9 cellular contexts compared by ENCODE assay signal in the genomic region with DNA sequence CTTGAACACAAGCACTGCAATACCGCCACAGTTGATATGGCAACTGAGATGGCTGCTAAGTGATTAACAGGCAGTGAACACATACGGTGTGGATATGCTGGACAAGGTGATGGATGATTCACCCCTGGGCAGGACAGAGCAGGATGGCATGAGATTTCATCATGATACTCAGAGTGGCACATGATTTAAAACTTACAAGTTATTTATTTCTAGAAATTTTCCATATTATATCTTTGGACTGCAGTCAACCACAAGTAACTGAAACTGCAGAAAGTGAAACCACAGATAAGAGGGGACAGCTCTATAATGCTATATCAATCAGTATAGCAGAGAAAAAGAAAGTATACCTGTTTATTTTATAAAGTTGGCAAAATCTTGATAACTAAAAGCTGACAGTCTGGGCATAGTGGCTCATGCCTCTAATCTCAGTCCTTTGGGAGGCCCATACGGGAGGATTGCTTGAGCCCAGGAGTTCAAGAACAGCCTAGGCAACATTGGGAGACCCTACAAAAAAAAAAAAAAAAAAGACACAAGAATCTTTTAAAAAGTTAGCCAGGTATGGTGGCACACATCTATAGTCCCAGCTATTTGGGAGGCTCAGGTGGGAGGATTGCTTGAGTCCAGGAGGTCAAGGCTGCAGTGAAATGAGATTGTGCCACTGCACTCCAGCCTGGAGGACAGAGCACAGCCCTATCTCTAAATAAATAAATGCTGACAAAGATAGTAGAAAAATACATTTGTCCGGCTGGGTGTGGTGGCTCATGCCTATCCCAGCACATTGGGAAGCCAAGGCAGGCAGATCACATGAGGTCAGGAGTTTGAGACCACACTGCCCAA. TPM values are rescaled to one million over a fixed set of nuclear protein-coding genes. Genes with fewer than 3 reads are reported as not detected.
DNase-seq lines count a peak whose midpoint lies in the region; ATAC-seq, FAIRE-seq and TF ChIP-seq lines count a peak whose summit lies in the region.
"Had no signal": no experiment of that assay in that cellular context is flagged by ENCODE, and none has a peak within 500 bp of the region (broad histone marks: within the 10 kb centered on the region; RNA-seq: fewer than 3 reads in every experiment).

No MANE protein-coding gene starts in this region.

- H3K4me3 ChIP-seq in GM12878: peak overlapping the region; percentile 48; the same call in 1 of the 2 replicates

- CTCF ChIA-PET in GM12878 (lab: Yijun Ruan, JAX): interaction anchor here (0.7 to 1.6 kb wide), 3 partner anchors 19 to 185 kb away, joined by 3 to 5 read pairs (median 5); no protein-coding TSS in a partner anchor

- no peak for TF ChIP-seq EP300 in GM12878 (IDR thresholded peaks at IDR 0.05; ENCODE audit: borderline replicate concordance in 1 of 2, control insufficient read depth in 1 of 2, low read depth in 2 of 2, low read length in 2 of 2)

- WGBS in GM12878 (ENCODE audit: insufficient coverage, insufficient replicate concordance, low lambda C conversion rate, missing lambda C conversion rate): 54% methylated on average over 4 of the region's 4 CpGs

- in situ Hi-C loops in GM12878 (cut with MboI): no loop called here

- SMC1A ChIA-PET in GM12878 (lab: Charles Lee; ENCODE audit: uncharacterized antibody, unreplicated experiment): interaction anchor here (0.6 to 1.9 kb wide), 11 partner anchors 9 to 185 kb away, joined by 3 to 7 read pairs (median 3); no protein-coding TSS in a partner anchor

- RAD21 ChIA-PET in GM12878 (lab: Charles Lee; ENCODE audit: unreplicated experiment): interaction anchor here (0.7 to 1.3 kb wide), 5 partner anchors 19 to 459 kb away, joined by 3 to 5 read pairs (median 3); no protein-coding TSS in a partner anchor

- TF ChIP-seq CTCF in GM12878 (IDR thresholded peaks at IDR 0.05 in 2 of 3, conservative IDR thresholded peaks at IDR 0.05 in 1 of 3; ENCODE audit: control insufficient read depth in 2 of 3, extremely low read depth in 1 of 3, insufficient read depth in 1 of 3, low read depth in 3 of 3, low read length in 3 of 3): no peak

- DNase-seq in DMS 273 (lab: John Stamatoyannopoulos, UW; ENCODE audit: unreplicated experiment): peak; percentile 24
- no peak for DNase-seq in DMS 273 treated with DMSO at 0.1 percent for 48 hours (lab: John Stamatoyannopoulos, UW)
- DNase-seq in MV-4-11 (lab: John Stamatoyannopoulos, UW): peak; percentile 83
- DNase-seq in GM12878 (ENCODE audit: low read depth, low spot score): no peak
- DNase-seq in renal cortical epithelial cell (ENCODE audit: low read depth): peak; percentile 95
- DNase-seq in pons (ENCODE audit: low spot score): no peak
- no peak for DNase-seq in retina

- peaks cover 2% of the 10 kb centered on the region for H3K79me2 ChIP-seq in GM12878 (ENCODE audit: control insufficient read depth, insufficient read depth, low read length)

- H3K4me2 ChIP-seq in GM12878 (ENCODE audit: control insufficient read depth, insufficient read depth): peak overlapping the region; percentile 23

- no peaks in the 10 kb centered on the region for H3K9me3 ChIP-seq in GM12878 (replicated peaks; ENCODE audit: control insufficient read depth, insufficient read depth, low read length)

- intact Hi-C loops in GM12878 (cut with micrococcal nuclease; ENCODE audit: unreplicated experiment): loop anchor here (5.0 kb wide), 1 partner anchor 100 kb away; no protein-coding TSS in a partner anchor

- H3K4me1 ChIP-seq in GM12878 (ENCODE audit: control insufficient read depth, insufficient read depth, low read length): peaks cover 7% of the 10 kb centered on the region

- H2AFZ ChIP-seq in GM12878 (ENCODE audit: control insufficient read depth, low read depth, low read length): no peak overlapping the region

- FAIRE-seq in GM12878 (lab: Jason Lieb, UNC): no peak

- TF ChIP-seq POLR2A in GM12878 (IDR thresholded peaks at IDR 0.05; ENCODE audit: low read depth, low read length): no peak

- H3K27ac ChIP-seq in GM12878 (ENCODE audit: control insufficient read depth, insufficient read depth): peak overlapping the region; percentile 50; the same call in 1 of the 2 replicates
- H3K27ac ChIP-seq: 22Rv1 had no signal

- peak; percentile 94 for ATAC-seq in GM12878
- no peak for ATAC-seq in GM18909 (IDR thresholded peaks at IDR 0.05; ENCODE audit: poor library complexity, unreplicated experiment)

- no TSS peak for BruUV-seq in GM12878 (replicated peaks; lab: Mats Ljungman, UMichigan)

- H3K9ac ChIP-seq in GM12878 (ENCODE audit: control insufficient read depth, insufficient read depth, low read length): peak overlapping the region; percentile 14; the same call in 1 of the 2 replicates

- no peaks in the 10 kb centered on the region; a peak in 3 of 4 replicates for H3K36me3 ChIP-seq in GM12878 (ENCODE audit: control insufficient read depth in 2 of 2, insufficient read depth in 2 of 2, low read length in 1 of 2)

- no peak for TF ChIP-seq RAD21 in GM12878 (IDR thresholded peaks at IDR 0.05; ENCODE audit: insufficient read depth, low read depth, low read length)

- POLR2A ChIA-PET in GM12878 (lab: Charles Lee): interaction anchor here (1.2 kb wide), 1 partner anchor 18 kb away, joined by 5 read pairs; no protein-coding TSS in a partner anchor

- H4K20me1 ChIP-seq in GM12878 (ENCODE audit: control insufficient read depth, insufficient read depth): no peaks in the 10 kb centered on the region

- no peaks in the 10 kb centered on the region for H3K27me3 ChIP-seq in GM12878 (replicated peaks in 1 of 2; ENCODE audit: control insufficient read depth in 2 of 2, insufficient read depth in 2 of 2, low read length in 1 of 2)

TF ChIP-seq in GM12878, 131 proteins besides CTCF, POLR2A, EP300 and RAD21 (continues in another document):
- peak; percentile 32 to 45; a peak in 1 of 4 replicates for TF ChIP-seq IKZF2 (IDR thresholded peaks at IDR 0.05)
- TF ChIP-seq YY1 (IDR thresholded peaks at IDR 0.05; ENCODE audit: low read depth, low read length): 0 out of 2 replicates have a peak, but pooled peaks have one; percentile 37
- no peak for TF ChIP-seq EGR1 (IDR thresholded peaks at IDR 0.05; ENCODE audit: borderline replicate concordance in 1 of 2, low read depth in 2 of 2, low read length in 2 of 2)
- TF ChIP-seq, protein P1, sequence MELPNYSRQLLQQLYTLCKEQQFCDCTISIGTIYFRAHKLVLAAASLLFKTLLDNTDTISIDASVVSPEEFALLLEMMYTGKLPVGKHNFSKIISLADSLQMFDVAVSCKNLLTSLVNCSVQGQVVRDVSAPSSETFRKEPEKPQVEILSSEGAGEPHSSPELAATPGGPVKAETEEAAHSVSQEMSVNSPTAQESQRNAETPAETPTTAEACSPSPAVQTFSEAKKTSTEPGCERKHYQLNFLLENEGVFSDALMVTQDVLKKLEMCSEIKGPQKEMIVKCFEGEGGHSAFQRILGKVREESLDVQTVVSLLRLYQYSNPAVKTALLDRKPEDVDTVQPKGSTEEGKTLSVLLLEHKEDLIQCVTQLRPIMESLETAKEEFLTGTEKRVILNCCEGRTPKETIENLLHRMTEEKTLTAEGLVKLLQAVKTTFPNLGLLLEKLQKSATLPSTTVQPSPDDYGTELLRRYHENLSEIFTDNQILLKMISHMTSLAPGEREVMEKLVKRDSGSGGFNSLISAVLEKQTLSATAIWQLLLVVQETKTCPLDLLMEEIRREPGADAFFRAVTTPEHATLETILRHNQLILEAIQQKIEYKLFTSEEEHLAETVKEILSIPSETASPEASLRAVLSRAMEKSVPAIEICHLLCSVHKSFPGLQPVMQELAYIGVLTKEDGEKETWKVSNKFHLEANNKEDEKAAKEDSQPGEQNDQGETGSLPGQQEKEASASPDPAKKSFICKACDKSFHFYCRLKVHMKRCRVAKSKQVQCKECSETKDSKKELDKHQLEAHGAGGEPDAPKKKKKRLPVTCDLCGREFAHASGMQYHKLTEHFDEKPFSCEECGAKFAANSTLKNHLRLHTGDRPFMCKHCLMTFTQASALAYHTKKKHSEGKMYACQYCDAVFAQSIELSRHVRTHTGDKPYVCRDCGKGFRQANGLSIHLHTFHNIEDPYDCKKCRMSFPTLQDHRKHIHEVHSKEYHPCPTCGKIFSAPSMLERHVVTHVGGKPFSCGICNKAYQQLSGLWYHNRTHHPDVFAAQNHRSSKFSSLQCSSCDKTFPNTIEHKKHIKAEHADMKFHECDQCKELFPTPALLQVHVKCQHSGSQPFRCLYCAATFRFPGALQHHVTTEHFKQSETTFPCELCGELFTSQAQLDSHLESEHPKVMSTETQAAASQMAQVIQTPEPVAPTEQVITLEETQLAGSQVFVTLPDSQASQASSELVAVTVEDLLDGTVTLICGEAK (IDR thresholded peaks at IDR 0.05; ENCODE audit: borderline replicate concordance): peak; percentile 45; the same call in 1 of the 2 replicates
- TF ChIP-seq, protein P2, sequence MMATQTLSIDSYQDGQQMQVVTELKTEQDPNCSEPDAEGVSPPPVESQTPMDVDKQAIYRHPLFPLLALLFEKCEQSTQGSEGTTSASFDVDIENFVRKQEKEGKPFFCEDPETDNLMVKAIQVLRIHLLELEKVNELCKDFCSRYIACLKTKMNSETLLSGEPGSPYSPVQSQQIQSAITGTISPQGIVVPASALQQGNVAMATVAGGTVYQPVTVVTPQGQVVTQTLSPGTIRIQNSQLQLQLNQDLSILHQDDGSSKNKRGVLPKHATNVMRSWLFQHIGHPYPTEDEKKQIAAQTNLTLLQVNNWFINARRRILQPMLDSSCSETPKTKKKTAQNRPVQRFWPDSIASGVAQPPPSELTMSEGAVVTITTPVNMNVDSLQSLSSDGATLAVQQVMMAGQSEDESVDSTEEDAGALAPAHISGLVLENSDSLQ (IDR thresholded peaks at IDR 0.05): peak; percentile 58

RNA-seq across cellular contexts. Expression of a gene that starts 48.1 kb away (rescaled TPM):
- 25.2 and 26.3 TPM in 2 replicates for total RNA-seq in GM12878 (2013; cell fraction: nucleolus; rRNA removed)
- total RNA-seq in GM12878 (2014; rRNA removed) (10.1 and 10.4 TPM in 2 replicates), GM12878 (2014; rRNA removed; fragmentation: Illumina TruSeq; extraction: Trizol) (12.4 and 13.1 TPM in 2 replicates), GM12878 (2021) (25.4 and 28.7 TPM in 2 replicates), renal cortical epithelial cell (9.0 and 29.0 TPM in 2 replicates)
- polyA plus RNA-seq in GM12878 (2011; ENCODE audit: low read depth): 9.2 TPM
- polyA plus RNA-seq in GM12878 (2011; rRNA removed) (9.1 and 10.4 TPM in 2 replicates), GM12878 (2014; fragmentation: Illumina TruSeq; extraction: Trizol) (34.2 and 37.7 TPM in 2 replicates), GM12878 (2014; fragmentation: Nextera tagmentation; extraction: Ambion mirVana) (1 to 10 TPM; 8.9 to 9.3 TPM), GM12878 (2014; rRNA removed) (12.5 and 12.9 TPM in 2 replicates), GM12878 (2016; fragmentation: Nextera tagmentation; extraction: Ambion mirVana) (10 to 100 TPM; 16.9 to 19.0 TPM)
- polyA plus RNA-seq in GM12878 (2011; cell fraction: cytosol; rRNA removed): 9.5 and 16.4 TPM in 2 replicates
- polyA plus RNA-seq in GM12878 (2011; cell fraction: nucleus; rRNA removed): 5.5 and 9.3 TPM in 2 replicates
- polyA plus RNA-seq in GM12878 (2012): 11.5 and 13.2 TPM in 2 replicates
- 10.5 and 13.9 TPM in 2 replicates for polyA minus RNA-seq in GM12878 (2011; rRNA and poly(A)+ RNA removed)
- polyA minus RNA-seq in GM12878 (2011; cell fraction: cytosol; rRNA and poly(A)+ RNA removed): 6.4 and 7.0 TPM in 2 replicates
- 3.9 and 5.2 TPM in 2 replicates for polyA minus RNA-seq in GM12878 (2011; cell fraction: nucleus; rRNA and poly(A)+ RNA removed)

Comparison
In these comparisons a context has a peak if more than half of its experiments do, and no peak if none do; other contexts are left out.
1. DNase-seq: peak in DMS 273 (single experiment), MV-4-11 (single experiment) and renal cortical epithelial cell (single experiment); none in DMS 273 treated with DMSO at 0.1 percent for 48 hours (single experiment), GM12878 (single experiment), pons (single experiment) and retina (single experiment).